In genomic region chr1:156591432-156592157, GRCh38 we compare ENCODE assay signal across 8 cellular contexts. TPM values are rescaled to one million over a fixed set of nuclear protein-coding genes. Genes with fewer than 3 reads are reported as not detected.
A peak's percentile ranks its signal among the peaks of the same experiment; 100 is the strongest.
DNase-seq lines count a peak whose midpoint lies in the region; ATAC-seq and TF ChIP-seq lines count a peak whose summit lies in the region.

Gene NAXE (plus strand): TSS chr1:156591776. CDS start chr1:156591805, 29 bp downstream.

- ATAC-seq in HG02588 (IDR thresholded peaks at IDR 0.05; ENCODE audit: unreplicated experiment) = peak; percentile 89

- no peaks in the 10 kb centered on the region for H3K9me3 ChIP-seq in hepatocyte (ENCODE audit: low read depth)

- no peaks in the 10 kb centered on the region for H3K9me2 ChIP-seq in hepatocyte (replicated peaks; ENCODE audit: insufficient read depth)

- H3K79me2 ChIP-seq in hepatocyte = peaks cover 12% of the 10 kb centered on the region

- peak within 1 kb of the TSS; percentile 88 for H3K9ac ChIP-seq in rectal smooth muscle tissue (ENCODE audit: low read length)

- in situ Hi-C loops in astrocyte of the cerebellum (cut with HindIII; ENCODE audit: low sequenced_read_pairs) = no loop called here

- H3K27ac ChIP-seq in hepatocyte (peak within 1 kb of the TSS; percentile 92), rectal smooth muscle tissue (ENCODE audit: low read depth, low read length) (peak within 1 kb of the TSS; percentile 90)

- WGBS in hepatocyte (ENCODE audit: low lambda C conversion rate, missing lambda C conversion rate) = 2% methylated on average over 49 of the region's 60 CpGs

- H3K4me2 ChIP-seq in hepatocyte = peak within 1 kb of the TSS; percentile 91

- H3K36me3 ChIP-seq in hepatocyte (replicated peaks; ENCODE audit: insufficient read depth, low read depth) = no peaks in the 10 kb centered on the region
- peaks cover 20% of the 10 kb centered on the region for H3K36me3 ChIP-seq in rectal smooth muscle tissue (ENCODE audit: control insufficient read depth, insufficient read depth, low read length)

- H3K4me3 ChIP-seq in GM12875 (ENCODE audit: low read depth, low read length) (peak within 1 kb of the TSS; percentile 62), astrocyte of the cerebellum (ENCODE audit: low read depth, low read length) (peak within 1 kb of the TSS; percentile 74), hepatocyte (peak within 1 kb of the TSS; percentile 98), rectal smooth muscle tissue (ENCODE audit: low read length) (peak within 1 kb of the TSS; percentile 87)

- H2AFZ ChIP-seq in hepatocyte = peak within 1 kb of the TSS; percentile 94

- DNase-seq in NCI-H1105 treated with DMSO at 0.1 percent for 48 hours (lab: John Stamatoyannopoulos, UW) (peak; percentile 69), T-helper 22 cell (ENCODE audit: low read depth) (peak; percentile 50), astrocyte of the cerebellum (ENCODE audit: low read depth) (no peak), hepatocyte (ENCODE audit: low spot score) (peak; percentile 91), foreskin melanocyte (no peak)

- no peaks in the 10 kb centered on the region for H3K27me3 ChIP-seq in hepatocyte
- H3K27me3 ChIP-seq in rectal smooth muscle tissue (ENCODE audit: control insufficient read depth, insufficient read depth, low read length) = no peaks in the 10 kb centered on the region

- TF ChIP-seq CTCF in GM12875 (IDR thresholded peaks at IDR 0.05; ENCODE audit: borderline replicate concordance, insufficient read depth, low read depth, low read length) (no peak), astrocyte of the cerebellum (IDR thresholded peaks at IDR 0.05; ENCODE audit: low read depth, low read length, missing control alignments) (no peak), hepatocyte (IDR thresholded peaks at IDR 0.05; ENCODE audit: poor library complexity) (no peak)

- no peaks in the 10 kb centered on the region for H4K20me1 ChIP-seq in hepatocyte (ENCODE audit: insufficient read depth, poor library complexity, severe bottlenecking)

- H3K4me1 ChIP-seq in hepatocyte (ENCODE audit: insufficient read depth) = peaks cover 3% of the 10 kb centered on the region
- H3K4me1 ChIP-seq in rectal smooth muscle tissue (ENCODE audit: control insufficient read depth, insufficient read depth, low read length) = peaks cover 7% of the 10 kb centered on the region

RNA-seq across cellular contexts. Expression of gene NAXE, which starts in this region (rescaled TPM):
- 94.2 and 117 TPM in 2 replicates for total RNA-seq in hepatocyte
- polyA plus RNA-seq in hepatocyte = 198 and 218 TPM in 2 replicates

Comparison
In these comparisons a context has a peak if more than half of its experiments do, and no peak if none do; other contexts are left out.
1. DNase-seq: peak in NCI-H1105 treated with DMSO at 0.1 percent for 48 hours (single experiment), T-helper 22 cell (single experiment) and hepatocyte (single experiment); none in astrocyte of the cerebellum (single experiment) and foreskin melanocyte (single experiment).
2. Peak in every context shown above with its lines, with median percentiles within 50 percentile points of each other: H3K4me3 ChIP-seq.